ENCODE assay signal across 16 cellular contexts in genomic region chr16:30926333-30926811, GRCh38. TPM values are rescaled to one million over a fixed set of nuclear protein-coding genes. Genes with fewer than 3 reads are reported as not detected.
DNase-seq lines count a peak whose midpoint lies in the region; ATAC-seq and TF ChIP-seq lines count a peak whose summit lies in the region.
"Had no signal": no experiment of that assay in that cellular context is flagged by ENCODE, and none has a peak within 500 bp of the region (broad histone marks: within the 10 kb centered on the region; RNA-seq: fewer than 3 reads in every experiment).

No MANE protein-coding gene starts in this region.

- H3K4me3 Mint-ChIP-seq in activated naive CD4-positive, alpha-beta T cell treated with anti-CD3 and anti-CD28 coated beads, Interleukin-2, amount 10 ng/mL, durations not matched to agents 7 days and 5 days, result peak overlapping the region; percentile 45
- peak overlapping the region; percentile 94 for H3K4me3 Mint-ChIP-seq in endothelial cell (ENCODE audit: unreplicated experiment)
- peak overlapping the region in 1 of 2 donors; percentile 2 for H3K4me3 Mint-ChIP-seq in stimulated activated naive B cell treated with anti-CD40 and anti-IgM and Interleukin-4, amounts not matched to agents 10 μg/mL and 1 μg/mL and 100 μg/mL, for 72 hours

- peaks cover 11% of the 10 kb centered on the region for H3K36me3 Mint-ChIP-seq in activated naive CD4-positive, alpha-beta T cell treated with anti-CD3 and anti-CD28 coated beads, Interleukin-2, amount 10 ng/mL, durations not matched to agents 7 days and 5 days
- H3K36me3 Mint-ChIP-seq in endothelial cell (ENCODE audit: low read depth, unreplicated experiment), result peaks cover 29% of the 10 kb centered on the region
- peaks cover 9 to 28% of the 10 kb centered on the region in 2 donors for H3K36me3 Mint-ChIP-seq in stimulated activated naive B cell treated with anti-CD40 and anti-IgM and Interleukin-4, amounts not matched to agents 10 μg/mL and 1 μg/mL and 100 μg/mL, for 72 hours
- H3K36me3 Mint-ChIP-seq: IgD-negative memory B cell had no signal

- H3K9me2 ChIP-seq in PC-9 (ENCODE audit: insufficient read depth) (no peaks in the 10 kb centered on the region), GM23248 (ENCODE audit: insufficient read depth) (no peaks in the 10 kb centered on the region)

- POLR2A ChIA-PET in PC-9 (lab: Charles Lee; ENCODE audit: unreplicated experiment), result no interaction called here

- DNase-seq in activated naive CD4-positive, alpha-beta T cell treated with anti-CD3 and anti-CD28 coated beads, Interleukin-2, amount 10 ng/mL, durations not matched to agents 7 days and 5 days, result no peak
- no peak for DNase-seq in activated naive CD4-positive, alpha-beta T cell treated with anti-CD3 and anti-CD28 coated beads, Interleukin-2, amount 50 U/mL, for 16 hours
- DNase-seq in PC-9 (no peak), endothelial cell (ENCODE audit: low spot score) (no peak), GM23248 (no peak), CD1c-positive myeloid dendritic cell (ENCODE audit: extremely low spot score) (no peak), prostate gland (ENCODE audit: low spot score) (no peak)
- no peak for DNase-seq in stimulated activated naive B cell treated with anti-CD40 and anti-IgM and Interleukin-4, amounts not matched to agents 10 μg/mL and 1 μg/mL and 100 μg/mL, for 72 hours
- DNase-seq: activated T-cell treated with anti-CD3 and anti-CD28 coated beads, Interleukin-2, amount 50 U/mL, for 1 hour; aorta; DMS53; dorsolateral prefrontal cortex; NCI-H1436; PC-3 had no signal

- H3K27ac ChIP-seq in PC-9, result no peak overlapping the region
- H3K27ac ChIP-seq in GM23248, result no peak overlapping the region
- H3K27ac ChIP-seq in prostate gland, result no peak overlapping the region
- H3K27ac ChIP-seq: parathyroid adenoma had no signal

- no peaks in the 10 kb centered on the region for H3K27me3 Mint-ChIP-seq in activated naive CD4-positive, alpha-beta T cell treated with anti-CD3 and anti-CD28 coated beads, Interleukin-2, amount 10 ng/mL, durations not matched to agents 7 days and 5 days
- H3K27me3 Mint-ChIP-seq in endothelial cell (ENCODE audit: unreplicated experiment), result peaks cover 21% of the 10 kb centered on the region
- H3K27me3 Mint-ChIP-seq in stimulated activated naive B cell treated with anti-CD40 and anti-IgM and Interleukin-4, amounts not matched to agents 10 μg/mL and 1 μg/mL and 100 μg/mL, for 72 hours, result no peaks in the 10 kb centered on the region
- H3K27me3 Mint-ChIP-seq: IgD-negative memory B cell had no signal

- CTCF ChIA-PET in activated naive CD4-positive, alpha-beta T cell treated with anti-CD3 and anti-CD28 coated beads, Interleukin-2, amount 10 ng/mL, durations not matched to agents 7 days and 5 days (lab: Charles Lee), result interaction anchor here (0.8 to 3.6 kb wide), 4 partner anchors 9 to 233 kb away, joined by 3 to 16 read pairs (median 11); no protein-coding TSS in a partner anchor
- CTCF ChIA-PET in PC-9 (lab: Charles Lee), result no interaction called here

- H3K4me2 ChIP-seq in PC-9, result no peak overlapping the region
- no peak overlapping the region for H3K4me2 ChIP-seq in GM23248 (ENCODE audit: unreplicated experiment)

- H2AFZ ChIP-seq in PC-9, result no peak overlapping the region
- H2AFZ ChIP-seq in GM23248, result no peak overlapping the region
- H2AFZ ChIP-seq: parathyroid adenoma had no signal

- BruUV-seq in PC-9 (replicated peaks; lab: Mats Ljungman, UMichigan), result TSS peak; percentile 17

- H3K27ac Mint-ChIP-seq in activated naive CD4-positive, alpha-beta T cell treated with anti-CD3 and anti-CD28 coated beads, Interleukin-2, amount 10 ng/mL, durations not matched to agents 7 days and 5 days, result no peak overlapping the region
- H3K27ac Mint-ChIP-seq in endothelial cell (ENCODE audit: unreplicated experiment), result peak overlapping the region; percentile 97
- peak overlapping the region; percentile 75 for H3K27ac Mint-ChIP-seq in stimulated activated naive B cell treated with anti-CD40 and anti-IgM and Interleukin-4, amounts not matched to agents 10 μg/mL and 1 μg/mL and 100 μg/mL, for 72 hours
- H3K27ac Mint-ChIP-seq: IgD-negative memory B cell had no signal

- H3K27me3 ChIP-seq in PC-9 (ENCODE audit: insufficient read depth, low read depth), result no peaks in the 10 kb centered on the region
- H3K27me3 ChIP-seq in GM23248 (replicated peaks; ENCODE audit: insufficient read depth), result no peaks in the 10 kb centered on the region
- no peaks in the 10 kb centered on the region for H3K27me3 ChIP-seq in prostate gland (replicated peaks; ENCODE audit: insufficient read depth)
- H3K27me3 ChIP-seq: dorsolateral prefrontal cortex had no signal

- H3K36me3 ChIP-seq in PC-9 (ENCODE audit: low read depth) (peaks cover 22% of the 10 kb centered on the region; the same call in 1 of the 2 replicates), GM23248 (ENCODE audit: low read depth) (no peaks in the 10 kb centered on the region), prostate gland (peaks cover 0 to 7% of the 10 kb centered on the region in 2 donors)

- in situ Hi-C loops in GM23248 (cut with MboI), result no loop called here

- H3K4me1 ChIP-seq in PC-9 (replicated peaks; ENCODE audit: insufficient read depth) (no peaks in the 10 kb centered on the region; the same call in 1 of the 2 replicates), GM23248 (ENCODE audit: insufficient read depth) (peaks cover 5% of the 10 kb centered on the region; the same call in 1 of the 2 replicates), prostate gland (replicated peaks) (no peaks in the 10 kb centered on the region)

- H3K79me2 ChIP-seq in PC-9 (ENCODE audit: low read depth) (peaks cover 14% of the 10 kb centered on the region), GM23248 (ENCODE audit: insufficient read depth) (peaks cover 7% of the 10 kb centered on the region)
- H3K79me2 ChIP-seq: parathyroid adenoma had no signal

- WGBS in GM23248 (ENCODE audit: low coverage in 1 of 2, low lambda C conversion rate in 2 of 2, missing lambda C conversion rate in 2 of 2), 2 experiments, result 67 to 80% methylated on average over 4 to 8 of the region's 8 CpGs
- 73% methylated on average over 8 of the region's 8 CpGs for WGBS in prostate gland

- no peak overlapping the region for H3K9ac ChIP-seq in GM23248
- H3K9ac ChIP-seq: parathyroid adenoma had no signal

- H3K4me3 ChIP-seq in PC-9 (no peak overlapping the region), GM23248 (no peak overlapping the region), prostate gland (no peak overlapping the region)

- H4K20me1 ChIP-seq in PC-9 (ENCODE audit: insufficient read depth) (peaks cover 22% of the 10 kb centered on the region), GM23248 (ENCODE audit: insufficient read depth) (no peaks in the 10 kb centered on the region)

- no peak for TF ChIP-seq POLR2A in prostate gland (IDR thresholded peaks at IDR 0.05)

- no peak for ATAC-seq in stimulated activated naive B cell treated with anti-CD40 and anti-IgM and Interleukin-4, amounts not matched to agents 10 μg/mL and 1 μg/mL and 100 μg/mL, for 72 hours (replicated peaks)
- ATAC-seq: PC-3 had no signal

- H3K4me1 Mint-ChIP-seq in activated naive CD4-positive, alpha-beta T cell treated with anti-CD3 and anti-CD28 coated beads, Interleukin-2, amount 10 ng/mL, durations not matched to agents 7 days and 5 days, result peaks cover 34% of the 10 kb centered on the region
- H3K4me1 Mint-ChIP-seq in endothelial cell (ENCODE audit: unreplicated experiment), result peaks cover 24% of the 10 kb centered on the region
- peaks cover 21 to 37% of the 10 kb centered on the region in 2 donors for H3K4me1 Mint-ChIP-seq in stimulated activated naive B cell treated with anti-CD40 and anti-IgM and Interleukin-4, amounts not matched to agents 10 μg/mL and 1 μg/mL and 100 μg/mL, for 72 hours

- H3F3A ChIP-seq in PC-9 (ENCODE audit: insufficient read depth, low read depth) (peaks cover 14% of the 10 kb centered on the region; the same call in 1 of the 2 replicates), GM23248 (ENCODE audit: insufficient read depth) (no peaks in the 10 kb centered on the region)

- intact Hi-C loops in PC-9 (cut with micrococcal nuclease; ENCODE audit: unreplicated experiment) (no loop called here), prostate gland (cut with DNase I) (no loop called here)

- TF ChIP-seq CTCF in PC-9 (conservative IDR thresholded peaks at IDR 0.05) (no peak), endothelial cell (IDR thresholded peaks at IDR 0.05; ENCODE audit: unreplicated experiment) (no peak), prostate gland (IDR thresholded peaks at IDR 0.05) (no peak)

- no peaks in the 10 kb centered on the region for H3K9me3 Mint-ChIP-seq in activated naive CD4-positive, alpha-beta T cell treated with anti-CD3 and anti-CD28 coated beads, Interleukin-2, amount 10 ng/mL, durations not matched to agents 7 days and 5 days
- H3K9me3 Mint-ChIP-seq in endothelial cell (ENCODE audit: unreplicated experiment), result no peaks in the 10 kb centered on the region
- H3K9me3 Mint-ChIP-seq in stimulated activated naive B cell treated with anti-CD40 and anti-IgM and Interleukin-4, amounts not matched to agents 10 μg/mL and 1 μg/mL and 100 μg/mL, for 72 hours, result no peaks in the 10 kb centered on the region
- H3K9me3 Mint-ChIP-seq: IgD-negative memory B cell had no signal

- peaks cover 3% of the 10 kb centered on the region; the same call in 1 of the 2 replicates for H3K9me3 ChIP-seq in PC-9 (ENCODE audit: insufficient read depth, low read depth)
- no peaks in the 10 kb centered on the region for H3K9me3 ChIP-seq in GM23248 (ENCODE audit: low read depth)
- H3K9me3 ChIP-seq in prostate gland, result no peaks in the 10 kb centered on the region

RNA-seq across cellular contexts. Expression of gene FBXL19, which starts 3.0 kb away (rescaled TPM):
- total RNA-seq in PC-9 (2021), result 70.8 and 72.7 TPM in 2 replicates
- total RNA-seq in endothelial cell (ENCODE audit: unreplicated experiment), result 117 TPM
- total RNA-seq in GM23248 (2014; rRNA removed; shearing (Covaris generic)), result 18.2 and 23.0 TPM in 2 replicates
- 0.39 and 0.64 TPM in 2 replicates for polyA plus RNA-seq in GM23248 (2016; fragmentation: Nextera tagmentation; extraction: Ambion mirVana)
- total RNA-seq in prostate gland, result 100 to 1,000 TPM in 1 of 2 donors, 10 to 100 TPM in 1; 23.5 to 125 TPM

RNA-seq across cellular contexts. Expression of gene ORAI3, which starts 22.5 kb away (rescaled TPM):
- total RNA-seq in PC-9 (2021) (40.7 and 43.5 TPM in 2 replicates), endothelial cell (ENCODE audit: unreplicated experiment) (42.9 TPM), prostate gland (100 to 1,000 TPM in 1 of 2 donors, 10 to 100 TPM in 1; 74.6 to 114 TPM)
- 36.1 and 39.7 TPM in 2 replicates for total RNA-seq in GM23248 (2014; rRNA removed; shearing (Covaris generic))
- 30.9 and 31.6 TPM in 2 replicates for polyA plus RNA-seq in GM23248 (2016; fragmentation: Nextera tagmentation; extraction: Ambion mirVana)

RNA-seq across cellular contexts. Expression of gene CTF1, which starts 30.0 kb away (rescaled TPM):
- total RNA-seq in PC-9 (2021) (11.6 and 17.0 TPM in 2 replicates), endothelial cell (ENCODE audit: unreplicated experiment) (3.4 TPM), prostate gland (10 to 100 TPM in 1 of 2 donors, 1 to 10 TPM in 1; 9.8 to 13.9 TPM)
- 4.4 and 4.8 TPM in 2 replicates for total RNA-seq in GM23248 (2014; rRNA removed; shearing (Covaris generic))
- polyA plus RNA-seq in GM23248 (2016; fragmentation: Nextera tagmentation; extraction: Ambion mirVana), result 2.0 and 2.1 TPM in 2 replicates
- polyA plus RNA-seq: IgD-negative memory B cell had no signal

RNA-seq across cellular contexts. Expression of gene SETD1A, which starts 31.2 kb away (rescaled TPM):
- total RNA-seq in PC-9 (2021) (29.6 and 33.2 TPM in 2 replicates), endothelial cell (ENCODE audit: unreplicated experiment) (23.4 TPM), prostate gland (10 to 100 TPM in 1 of 2 donors, 1 to 10 TPM in 1; 10.0 to 29.1 TPM)
- 2.0 and 2.3 TPM in 2 replicates for total RNA-seq in GM23248 (2014; rRNA removed; shearing (Covaris generic))
- polyA plus RNA-seq in GM23248 (2016; fragmentation: Nextera tagmentation; extraction: Ambion mirVana), result 4.0 and 5.9 TPM in 2 replicates

RNA-seq across cellular contexts. Expression of gene BCL7C, which starts 32.5 kb away (rescaled TPM):
- 59.3 and 66.9 TPM in 2 replicates for total RNA-seq in PC-9 (2021)
- 53.9 TPM for total RNA-seq in endothelial cell (ENCODE audit: unreplicated experiment)
- 42.5 and 77.1 TPM in 2 replicates for total RNA-seq in GM23248 (2014; rRNA removed; shearing (Covaris generic))
- polyA plus RNA-seq in GM23248 (2016; fragmentation: Nextera tagmentation; extraction: Ambion mirVana), result 62.5 and 68.1 TPM in 2 replicates
- total RNA-seq in prostate gland, result 10 to 100 TPM; 54.2 to 54.8 TPM
